ENCODE assay signal across 2 cellular contexts in the genomic region with DNA sequence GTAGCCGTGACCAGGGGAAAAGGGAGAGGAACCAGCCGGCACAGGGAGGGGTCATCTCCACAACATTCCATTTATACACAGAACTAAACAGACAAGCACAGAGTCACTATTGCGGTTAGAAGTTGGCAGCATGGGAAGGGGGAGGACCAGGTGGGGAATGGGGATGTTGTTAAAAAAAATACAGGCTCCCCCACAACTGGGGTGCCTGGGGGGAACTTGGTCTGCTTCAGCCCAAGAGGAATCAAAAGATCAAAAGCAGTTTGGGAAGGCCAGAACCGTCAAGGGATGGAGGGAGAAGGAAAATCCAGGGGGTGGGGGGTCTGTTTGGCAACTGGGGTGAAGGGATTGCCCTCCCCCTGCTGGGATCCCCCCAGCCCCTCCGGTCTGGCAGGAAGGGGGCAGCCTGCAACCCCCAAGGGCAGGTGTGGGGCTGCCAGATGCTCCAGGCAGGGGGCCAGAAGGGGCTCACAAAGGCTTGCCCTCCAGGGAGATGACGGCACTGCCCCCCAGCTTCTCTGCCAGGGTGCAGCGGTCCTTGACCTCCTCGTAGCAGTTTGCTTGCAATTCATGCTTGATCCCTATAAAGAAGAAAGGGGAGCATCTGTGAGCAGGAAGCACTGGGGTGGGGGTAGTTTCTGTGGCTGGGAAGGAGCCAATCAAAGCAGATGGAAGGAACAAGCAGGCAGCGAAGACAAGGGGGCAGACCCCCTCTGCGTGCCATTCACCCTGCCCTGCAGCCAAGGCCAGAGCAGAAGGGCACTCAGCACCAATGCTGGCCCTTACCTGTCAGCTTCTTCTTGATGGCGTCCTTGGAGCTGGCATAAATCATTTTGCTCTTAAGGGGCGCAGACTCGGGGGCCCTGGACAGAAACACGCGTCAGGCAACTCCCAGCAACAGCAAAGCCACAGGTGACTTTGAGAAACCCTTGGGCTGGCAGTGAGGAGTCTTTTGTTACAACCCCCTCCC.
A peak's percentile ranks its signal among the peaks of the same experiment; 100 is the strongest.
TF ChIP-seq lines count a peak whose summit lies in the region.

No MANE protein-coding gene starts in this region.

TF ChIP-seq in IMR-90, 13 proteins besides CTCF, POLR2A, EP300 and RAD21:
- TF ChIP-seq FOS (IDR thresholded peaks at IDR 0.05; ENCODE audit: low read depth, low read length) = no peak
- no peak for TF ChIP-seq MAZ (IDR thresholded peaks at IDR 0.05; ENCODE audit: borderline replicate concordance, low read depth, low read length)
- TF ChIP-seq CHD1 (IDR thresholded peaks at IDR 0.05; ENCODE audit: low read depth, low read length) = no peak
- no peak for TF ChIP-seq BHLHE40 (IDR thresholded peaks at IDR 0.05; ENCODE audit: low read depth, low read length)
- TF ChIP-seq SMC3 (IDR thresholded peaks at IDR 0.05; ENCODE audit: low read depth, low read length) = no peak
- TF ChIP-seq RCOR1 (IDR thresholded peaks at IDR 0.05; ENCODE audit: insufficient replicate concordance, low read length) = no peak
- no peak for TF ChIP-seq MXI1 (IDR thresholded peaks at IDR 0.05; ENCODE audit: borderline replicate concordance, low read depth, low read length)
- TF ChIP-seq, protein P1, sequence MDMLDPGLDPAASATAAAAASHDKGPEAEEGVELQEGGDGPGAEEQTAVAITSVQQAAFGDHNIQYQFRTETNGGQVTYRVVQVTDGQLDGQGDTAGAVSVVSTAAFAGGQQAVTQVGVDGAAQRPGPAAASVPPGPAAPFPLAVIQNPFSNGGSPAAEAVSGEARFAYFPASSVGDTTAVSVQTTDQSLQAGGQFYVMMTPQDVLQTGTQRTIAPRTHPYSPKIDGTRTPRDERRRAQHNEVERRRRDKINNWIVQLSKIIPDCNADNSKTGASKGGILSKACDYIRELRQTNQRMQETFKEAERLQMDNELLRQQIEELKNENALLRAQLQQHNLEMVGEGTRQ (IDR thresholded peaks at IDR 0.05; ENCODE audit: low read depth, low read length) = no peak
- no peak for TF ChIP-seq NFE2L2 (IDR thresholded peaks at IDR 0.05; ENCODE audit: low read depth, low read length)
- TF ChIP-seq RFX5 (IDR thresholded peaks at IDR 0.05; ENCODE audit: low read depth, low read length) = no peak
- TF ChIP-seq MAFK (IDR thresholded peaks at IDR 0.05; ENCODE audit: low read depth, low read length) = no peak

TF ChIP-seq in neural cell, 6 proteins besides CTCF, POLR2A, EP300 and RAD21:
- peak; percentile 1 for TF ChIP-seq POLR2AphosphoS5 (IDR thresholded peaks at IDR 0.05)
- no peak for TF ChIP-seq EZH2 (IDR thresholded peaks at IDR 0.05; ENCODE audit: borderline replicate concordance, insufficient read depth, low read length, poor library complexity, severe bottlenecking)
